Comparison of ENCODE assay signal across 8 cellular contexts in genomic region chr10:74011762-74012161, GRCh38. TPM values are rescaled to one million over a fixed set of nuclear protein-coding genes. Genes with fewer than 3 reads are reported as not detected.
DNase-seq lines count a peak whose midpoint lies in the region; ATAC-seq and TF ChIP-seq lines count a peak whose summit lies in the region.

No MANE protein-coding gene starts in this region.

- H3K4me3 ChIP-seq in HAP-1 (no peak overlapping the region), SU-DHL-6 (ENCODE audit: insufficient read depth, low read length, poor library complexity, severe bottlenecking) (no peak overlapping the region), heart right ventricle (no peak overlapping the region)

- peak overlapping the region; percentile 40 for H3K27ac Mint-ChIP-seq in stimulated activated memory B cell treated with anti-CD40 and anti-IgM and Interleukin-4, amounts not matched to agents 10 μg/mL and 1 μg/mL and 100 μg/mL, for 72 hours

- H3K9me3 Mint-ChIP-seq in stimulated activated memory B cell treated with anti-CD40 and anti-IgM and Interleukin-4, amounts not matched to agents 10 μg/mL and 1 μg/mL and 100 μg/mL, for 72 hours = no peaks in the 10 kb centered on the region

- no peak overlapping the region for H3K9ac ChIP-seq in SU-DHL-6 (ENCODE audit: low read length)

- H3K4me1 Mint-ChIP-seq in stimulated activated memory B cell treated with anti-CD40 and anti-IgM and Interleukin-4, amounts not matched to agents 10 μg/mL and 1 μg/mL and 100 μg/mL, for 72 hours = peaks cover 53% of the 10 kb centered on the region

- ATAC-seq in heart right ventricle (peak in 6 of 8 donors; percentile 21 to 61 (median 50)), GM18517 (IDR thresholded peaks at IDR 0.05; ENCODE audit: unreplicated experiment) (no peak), GM21825 (IDR thresholded peaks at IDR 0.05; ENCODE audit: unreplicated experiment) (no peak)
- ATAC-seq in stimulated activated memory B cell treated with anti-CD40 and anti-IgM and Interleukin-4, amounts not matched to agents 10 μg/mL and 1 μg/mL and 100 μg/mL, for 72 hours = no peak

- peaks cover 57% of the 10 kb centered on the region; the same call in 1 of the 2 replicates for H3K79me2 ChIP-seq in SU-DHL-6 (ENCODE audit: insufficient read depth, low read length)

- in situ Hi-C loops in HAP-1 (cut with MboI; ENCODE audit: low sequenced_read_pairs) = no loop called here

- H2AFZ ChIP-seq in SU-DHL-6 (ENCODE audit: low read depth, low read length, severe bottlenecking) = no peak overlapping the region

- H3K27me3 ChIP-seq in HAP-1 (ENCODE audit: low read depth) = no peaks in the 10 kb centered on the region
- no peaks in the 10 kb centered on the region for H3K27me3 ChIP-seq in SU-DHL-6 (ENCODE audit: low read length)
- no peaks in the 10 kb centered on the region for H3K27me3 ChIP-seq in heart right ventricle

- DNase-seq in HAP-1 (ENCODE audit: low spot score in 2 of 2) (peak; percentile 87 to 99), heart right ventricle (peak in 1 of 2 donors; percentile 63), GM19238 (ENCODE audit: insufficient read length, low spot score) (no peak), NCI-H2227 treated with DMSO at 0.1 percent for 48 hours (lab: John Stamatoyannopoulos, UW) (no peak)

- peaks cover 5% of the 10 kb centered on the region for H3K36me3 Mint-ChIP-seq in stimulated activated memory B cell treated with anti-CD40 and anti-IgM and Interleukin-4, amounts not matched to agents 10 μg/mL and 1 μg/mL and 100 μg/mL, for 72 hours

- no peaks in the 10 kb centered on the region for H3K9me2 ChIP-seq in SU-DHL-6 (replicated peaks; ENCODE audit: insufficient read depth, low read length)

- H3K36me3 ChIP-seq in HAP-1 (replicated peaks) (no peaks in the 10 kb centered on the region), SU-DHL-6 (ENCODE audit: low read length) (no peaks in the 10 kb centered on the region), heart right ventricle (peaks cover 0 to 17% (median 0%) of the 10 kb centered on the region in 9 donors)

- intact Hi-C loops in heart right ventricle (cut with DNase I) = no loop called here

- H3K9me3 ChIP-seq in HAP-1 = no peaks in the 10 kb centered on the region
- no peaks in the 10 kb centered on the region for H3K9me3 ChIP-seq in SU-DHL-6 (ENCODE audit: insufficient read depth, low read length)
- no peaks in the 10 kb centered on the region for H3K9me3 ChIP-seq in heart right ventricle

- TF ChIP-seq CTCF in SU-DHL-6 (IDR thresholded peaks at IDR 0.05; ENCODE audit: insufficient read depth, low read length, poor library complexity, severe bottlenecking) = no peak
- TF ChIP-seq CTCF in heart right ventricle (IDR thresholded peaks at IDR 0.05) = no peak

- H3K4me1 ChIP-seq in HAP-1 (peaks cover 45% of the 10 kb centered on the region), heart right ventricle (peaks cover 11 to 90% (median 73%) of the 10 kb centered on the region in 9 donors)

- H3F3A ChIP-seq in SU-DHL-6 (ENCODE audit: insufficient read depth) = peaks cover 33% of the 10 kb centered on the region

- peak overlapping the region; percentile 89 for H3K27ac ChIP-seq in SU-DHL-6 (ENCODE audit: low read depth, low read length)
- H3K27ac ChIP-seq in heart right ventricle = peak overlapping the region in 4 of 10 donors; percentile 18 to 64 (median 34)

- H3K4me3 Mint-ChIP-seq in stimulated activated memory B cell treated with anti-CD40 and anti-IgM and Interleukin-4, amounts not matched to agents 10 μg/mL and 1 μg/mL and 100 μg/mL, for 72 hours = no peak overlapping the region

- H4K20me1 ChIP-seq in SU-DHL-6 (ENCODE audit: low read depth, low read length) = no peaks in the 10 kb centered on the region

- H3K27me3 Mint-ChIP-seq in stimulated activated memory B cell treated with anti-CD40 and anti-IgM and Interleukin-4, amounts not matched to agents 10 μg/mL and 1 μg/mL and 100 μg/mL, for 72 hours = no peaks in the 10 kb centered on the region

- H3K4me2 ChIP-seq in SU-DHL-6 (ENCODE audit: low read depth, low read length, poor library complexity, severe bottlenecking) = peak overlapping the region; percentile 50

- WGBS in heart right ventricle, 2 donors = 56 to 61% methylated on average over 1 of the region's 1 CpG

RNA-seq across cellular contexts. Expression of gene VCL, which starts 13.8 kb away (rescaled TPM):
- 100 to 1,000 TPM; 210 to 369 (median 251) TPM for total RNA-seq in heart right ventricle
- 100 to 1,000 TPM; 117 to 190 TPM for polyA plus RNA-seq in heart right ventricle

Comparison
In these comparisons a context has a peak if more than half of its experiments do, and no peak if none do; other contexts are left out.
1. DNase-seq: peak in HAP-1 (2 of 2); none in GM19238 (single experiment) and NCI-H2227 treated with DMSO at 0.1 percent for 48 hours (single experiment).
2. ATAC-seq: peak in heart right ventricle (6 of 8); none in stimulated activated memory B cell treated with anti-CD40 and anti-IgM and Interleukin-4, amounts not matched to agents 10 μg/mL and 1 μg/mL and 100 μg/mL, for 72 hours (single experiment), GM18517 (single experiment) and GM21825 (single experiment).